In the genomic region with DNA sequence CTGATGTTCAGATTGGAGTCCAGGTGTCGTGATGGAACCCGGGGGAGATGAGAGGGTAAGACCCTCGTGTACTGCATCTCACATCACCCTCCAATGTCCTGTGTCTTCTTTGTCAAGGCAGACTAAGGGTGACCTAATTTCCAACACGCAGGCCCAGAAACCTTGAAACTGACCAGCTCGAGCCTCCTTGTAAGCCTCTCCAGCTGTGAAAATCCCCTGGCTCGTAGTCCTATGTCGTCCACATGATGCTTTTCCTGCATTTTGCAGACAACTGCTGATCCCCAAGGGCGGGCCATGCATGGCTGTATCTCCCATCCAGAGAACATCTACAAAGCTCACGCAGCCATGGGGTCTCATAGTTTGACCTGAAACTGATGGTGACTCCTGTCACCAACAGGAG, we compare ENCODE assay signal across 9 cellular contexts.
DNase-seq lines count a peak whose midpoint lies in the region; ATAC-seq and TF ChIP-seq lines count a peak whose summit lies in the region.
"Had no signal": no experiment of that assay in that cellular context is flagged by ENCODE, and none has a peak within 500 bp of the region (broad histone marks: within the 10 kb centered on the region; RNA-seq: fewer than 3 reads in every experiment).

No MANE protein-coding gene starts in this region.

- ATAC-seq in left lobe of liver (no peak), GM18511 (IDR thresholded peaks at IDR 0.05; ENCODE audit: unreplicated experiment) (no peak)

- H3K36me3 Mint-ChIP-seq in brain (peaks cover 31% of the 10 kb centered on the region), mesothelial cell of epicardium (peaks cover 15% of the 10 kb centered on the region)

- H3K9ac ChIP-seq in HUES48 (ENCODE audit: low read depth, low read length), result no peak overlapping the region

- H3K4me3 ChIP-seq in HUES48 (ENCODE audit: low read depth, low read length) (no peak overlapping the region), spleen (no peak overlapping the region)

- H3K27me3 Mint-ChIP-seq in brain (peaks cover 7% of the 10 kb centered on the region), mesothelial cell of epicardium (ENCODE audit: low read depth) (no peaks in the 10 kb centered on the region)

- intact Hi-C loops in spleen (cut with DNase I; ENCODE audit: low total_unique reads), result no loop called here

- H3K27ac Mint-ChIP-seq in brain (peak overlapping the region; percentile 85 to 95 (median 94)), mesothelial cell of epicardium (no peak overlapping the region)

- H3K4me1 ChIP-seq in HUES48 (ENCODE audit: control insufficient read depth, insufficient read depth, low read length) (peaks cover 20% of the 10 kb centered on the region), spleen (peaks cover 21 to 49% (median 32%) of the 10 kb centered on the region in 6 donors)

- H3K36me3 ChIP-seq in HUES48 (ENCODE audit: control insufficient read depth, insufficient read depth, low read length), result no peaks in the 10 kb centered on the region
- no peaks in the 10 kb centered on the region for H3K36me3 ChIP-seq in spleen

- H3K27ac ChIP-seq in HUES48 (ENCODE audit: low read depth, low read length) (peak overlapping the region; percentile 89), layer of hippocampus (ENCODE audit: low read depth, low read length) (peak overlapping the region; percentile 42), spleen (peak overlapping the region in 7 of 8 donors; percentile 72 to 88 (median 77))

- no peak for TF ChIP-seq POLR2A in spleen (IDR thresholded peaks at IDR 0.05)

- H3K9me3 ChIP-seq in HUES48 (ENCODE audit: control insufficient read depth, insufficient read depth, low read length) (peaks cover 21% of the 10 kb centered on the region), spleen (peaks cover 0 to 41% (median 33%) of the 10 kb centered on the region in 8 donors)

- H3K9me3 Mint-ChIP-seq in brain, result peaks cover 35 to 53% (median 45%) of the 10 kb centered on the region in 5 experiments
- H3K9me3 Mint-ChIP-seq in mesothelial cell of epicardium, result peaks cover 29% of the 10 kb centered on the region

- WGBS in spleen, 5 donors, result 63 to 82% (median 65%) methylated on average over 9 of the region's 9 CpGs

- no peaks in the 10 kb centered on the region for H3K27me3 ChIP-seq in HUES48 (ENCODE audit: control insufficient read depth, insufficient read depth, low read length)
- H3K27me3 ChIP-seq in layer of hippocampus (ENCODE audit: control insufficient read depth, insufficient read depth, low read length), result no peaks in the 10 kb centered on the region
- no peaks in the 10 kb centered on the region for H3K27me3 ChIP-seq in spleen (replicated peaks in 1 of 7)

- H3K4me3 Mint-ChIP-seq in brain (peak overlapping the region in 2 of 5 experiments; percentile 20 to 32), mesothelial cell of epicardium (no peak overlapping the region)

- H3K4me1 Mint-ChIP-seq in brain (peaks cover 41% of the 10 kb centered on the region), mesothelial cell of epicardium (peaks cover 21% of the 10 kb centered on the region)

- no peak for TF ChIP-seq CTCF in brain (conservative IDR thresholded peaks at IDR 0.05)
- TF ChIP-seq CTCF in spleen (IDR thresholded peaks at IDR 0.05 in 8 of 11, conservative IDR thresholded peaks at IDR 0.05 in 3 of 11), result no peak
- no peak for TF ChIP-seq CTCF in mesothelial cell of epicardium (IDR thresholded peaks at IDR 0.05; ENCODE audit: unreplicated experiment)

- DNase-seq in spleen (no peak), mesothelial cell of epicardium (ENCODE audit: low spot score in 2 of 2, unreplicated experiment in 2 of 2) (no peak), left lobe of liver (ENCODE audit: low spot score) (no peak)
- DNase-seq in activated CD4-positive, alpha-beta T cell treated with anti-CD3 and anti-CD28 coated beads, Interleukin-2, amount 50 U/mL, for 4 hours, result no peak
- DNase-seq: activated T-cell treated with anti-CD3 and anti-CD28 coated beads, Interleukin-2, amount 50 U/mL, for 72 hours had no signal
